Comparison of ENCODE assay signal across 14 cellular contexts in genomic region chr1:13513885-13514546, GRCh38. TPM values are rescaled to one million over a fixed set of nuclear protein-coding genes. Genes with fewer than 3 reads are reported as not detected.
DNase-seq lines count a peak whose midpoint lies in the region; ATAC-seq and TF ChIP-seq lines count a peak whose summit lies in the region.
"Had no signal": no experiment of that assay in that cellular context is flagged by ENCODE, and none has a peak within 500 bp of the region (broad histone marks: within the 10 kb centered on the region; RNA-seq: fewer than 3 reads in every experiment).

Gene LRRC38 (minus strand): TSS chr1:13514003. CDS start chr1:13513593, 410 bp downstream.

- TF ChIP-seq CTCF in foreskin keratinocyte (conservative IDR thresholded peaks at IDR 0.05) = no peak
- peak; percentile 45 for TF ChIP-seq CTCF in progenitor cell of endocrine pancreas (IDR thresholded peaks at IDR 0.05; ENCODE audit: unreplicated experiment)

- H3K36me3 ChIP-seq in MG63 = no peaks in the 10 kb centered on the region
- H3K36me3 ChIP-seq: brain microvascular endothelial cell had no signal

- H3K27ac ChIP-seq in foreskin keratinocyte = no peak within 1 kb of the TSS
- H3K27ac ChIP-seq: brain microvascular endothelial cell had no signal

- H3K4me1 ChIP-seq in foreskin keratinocyte = no peaks in the 10 kb centered on the region

- no peaks in the 10 kb centered on the region for H3K36me3 Mint-ChIP-seq in progenitor cell of endocrine pancreas (ENCODE audit: insufficient read depth)

- H3K4me3 ChIP-seq in MG63 = peak within 1 kb of the TSS; percentile 14; the same call in 1 of the 2 replicates

- peaks cover under 1% of the 10 kb centered on the region for H3K9me3 Mint-ChIP-seq in progenitor cell of endocrine pancreas (ENCODE audit: low read depth)

- H3K27me3 Mint-ChIP-seq in progenitor cell of endocrine pancreas = peaks cover 92% of the 10 kb centered on the region

- peak; percentile 22 for DNase-seq in DMS79 treated with DMSO at 0.1 percent for 48 hours (lab: John Stamatoyannopoulos, UW)
- no peak for DNase-seq in DMS79 (lab: John Stamatoyannopoulos, UW)
- DNase-seq in MG63 = peak; percentile 59
- DNase-seq in foreskin keratinocyte = no peak
- no peak for DNase-seq in progenitor cell of endocrine pancreas (ENCODE audit: low spot score, unreplicated experiment)
- no peak for DNase-seq in NCI-H774 (lab: John Stamatoyannopoulos, UW)
- DNase-seq: 8988T, brain microvascular endothelial cell, NCI-H2029 had no signal

- H3K27me3 ChIP-seq in MG63 = peaks cover 12% of the 10 kb centered on the region; the same call in 1 of the 2 replicates
- H3K27me3 ChIP-seq in foreskin keratinocyte = peaks cover 60% of the 10 kb centered on the region

- ATAC-seq in foreskin keratinocyte (peak; percentile 19), HG03095 (IDR thresholded peaks at IDR 0.05; ENCODE audit: unreplicated experiment) (no peak), HG02571 (IDR thresholded peaks at IDR 0.05; ENCODE audit: unreplicated experiment) (no peak)

- H3K4me1 Mint-ChIP-seq in progenitor cell of endocrine pancreas (ENCODE audit: low read depth) = peaks cover 4% of the 10 kb centered on the region

- no peak within 1 kb of the TSS for H3K27ac Mint-ChIP-seq in progenitor cell of endocrine pancreas

- H3K9me3 ChIP-seq in MG63 = no peaks in the 10 kb centered on the region

- peak within 1 kb of the TSS; percentile 44 for H3K4me3 Mint-ChIP-seq in progenitor cell of endocrine pancreas (ENCODE audit: low read depth)

RNA-seq across cellular contexts. Expression of gene LRRC38, which starts in this region (rescaled TPM):
- not detected in 2 replicates for total RNA-seq in MG63 (2014; rRNA removed; shearing (Covaris generic); ENCODE audit: low replicate concordance)
- total RNA-seq in foreskin keratinocyte (not detected in 2 replicates), progenitor cell of endocrine pancreas (not detected in 2 replicates)
- polyA plus RNA-seq in foreskin keratinocyte = not detected in 2 replicates
- total RNA-seq: H4, SK-MEL-5, subcutaneous adipose tissue had no signal

Comparison
In these comparisons a context has a peak if more than half of its experiments do, and no peak if none do; other contexts are left out.
1. Peak in DNase-seq and H3K4me3 ChIP-seq in MG63; RNA of the gene not detected or under 1 TPM.
2. Peak in ATAC-seq in foreskin keratinocyte; RNA of the gene not detected or under 1 TPM.